24 cellular contexts compared by ENCODE assay signal in genomic region chr1:8216005-8216404, GRCh38.
A peak's percentile ranks its signal among the peaks of the same experiment; 100 is the strongest.
DNase-seq lines count a peak whose midpoint lies in the region; ATAC-seq and TF ChIP-seq lines count a peak whose summit lies in the region.
"Had no signal": no experiment of that assay in that cellular context is flagged by ENCODE, and none has a peak within 500 bp of the region (broad histone marks: within the 10 kb centered on the region; RNA-seq: fewer than 3 reads in every experiment).

No MANE protein-coding gene starts in this region.

- H3K9me3 ChIP-seq in CD4-positive, alpha-beta T cell (ENCODE audit: control insufficient read depth, low read length): no peaks in the 10 kb centered on the region
- H3K9me3 ChIP-seq in HCT116 (ENCODE audit: control insufficient read depth in 1 of 2, insufficient read depth in 1 of 2, low read depth in 1 of 2, low read length in 2 of 2): no peaks in the 10 kb centered on the region
- H3K9me3 ChIP-seq in esophagus muscularis mucosa: no peaks in the 10 kb centered on the region
- H3K9me3 ChIP-seq: MG63, transverse colon had no signal

- POLR2A ChIA-PET in CD4-positive, alpha-beta T cell (lab: Charles Lee): no interaction called here
- POLR2A ChIA-PET in HCT116 (lab: Charles Lee): no interaction called here

- TF ChIP-seq POLR2A in HCT116 (IDR thresholded peaks at IDR 0.05; ENCODE audit: borderline replicate concordance, extremely low read depth, insufficient read depth, insufficient read length) (no peak), esophagus muscularis mucosa (IDR thresholded peaks at IDR 0.05; ENCODE audit: low read depth) (no peak)

- no peak for DNase-seq in CD4-positive, alpha-beta T cell
- DNase-seq in HCT116 (ENCODE audit: low read depth, low spot score) (no peak), esophagus muscularis mucosa (ENCODE audit: extremely low spot score) (no peak), neural crest cell (ENCODE audit: low read depth, low spot score) (no peak), GF-D8 (lab: John Stamatoyannopoulos, UW) (no peak), NCI-H774 (lab: John Stamatoyannopoulos, UW) (no peak), DMS153 treated with DMSO at 0.1 percent for 48 hours (lab: John Stamatoyannopoulos, UW; ENCODE audit: unreplicated experiment) (no peak)
- DNase-seq: activated CD4-positive, alpha-beta T cell treated with anti-CD3 and anti-CD28 coated beads for 48 hours; activated effector memory CD4-positive, alpha-beta T cell treated with Interleukin-2 at 50 U/mL for 16 hours; amniotic stem cell; dorsolateral prefrontal cortex; foreskin keratinocyte; hippocampal formation; islet precursor cell; MG63; naive B cell; NCI-H1436 treated with DMSO at 0.1 percent for 48 hours; NCI-H526 treated with DMSO at 0.1 percent for 48 hours; stimulated activated CD4-positive, alpha-beta T cell treated with anti-CD3 and anti-CD28 coated beads, Interleukin-2, amount 100 ng/mL, for 24 hours; stimulated activated naive CD8-positive, alpha-beta T cell treated with anti-CD3 and anti-CD28 coated beads, Interleukin-15, Interleukin-2, amounts not matched to agents 100 U/mL and 50 U/mL, for 24 hours; transverse colon had no signal

- no peak for TF ChIP-seq EP300 in esophagus muscularis mucosa (IDR thresholded peaks at IDR 0.05)

- whole genome bisulfite sequencing in esophagus muscularis mucosa: 31% methylated on average over 1 of the region's 1 CpG

- BruUV-seq in HCT116 (replicated peaks; lab: Mats Ljungman, UMichigan): no TSS peak

- H3K4me3 Mint-ChIP-seq in CD4-positive, alpha-beta T cell: peak overlapping the region; percentile 67
- H3K4me3 Mint-ChIP-seq in neural crest cell: peak overlapping the region; percentile 41

- H3K4me3 ChIP-seq in HCT116 (replicated peaks in 1 of 2; ENCODE audit: low read depth in 1 of 2, low read length in 2 of 2) (no peak overlapping the region), esophagus muscularis mucosa (no peak overlapping the region)
- H3K4me3 ChIP-seq: cardiac muscle cell, MG63 had no signal

- no peak overlapping the region for H3K27ac Mint-ChIP-seq in CD4-positive, alpha-beta T cell
- H3K27ac Mint-ChIP-seq in neural crest cell (ENCODE audit: unreplicated experiment): no peak overlapping the region
- H3K27ac Mint-ChIP-seq: naive B cell had no signal

- H3K9ac ChIP-seq in HCT116 (ENCODE audit: low read length): no peak overlapping the region

- CTCF ChIA-PET in CD4-positive, alpha-beta T cell (lab: Charles Lee): no interaction called here
- CTCF ChIA-PET in HCT116 (lab: Charles Lee): no interaction called here

- no peaks in the 10 kb centered on the region for H3K36me3 Mint-ChIP-seq in CD4-positive, alpha-beta T cell (ENCODE audit: low read depth)
- no peaks in the 10 kb centered on the region for H3K36me3 Mint-ChIP-seq in neural crest cell (ENCODE audit: low read depth)
- H3K36me3 Mint-ChIP-seq: naive B cell had no signal

- H3K4me1 Mint-ChIP-seq in CD4-positive, alpha-beta T cell (ENCODE audit: low read depth): peaks cover 11% of the 10 kb centered on the region
- peaks cover 44% of the 10 kb centered on the region for H3K4me1 Mint-ChIP-seq in neural crest cell

- no peaks in the 10 kb centered on the region for H4K20me1 ChIP-seq in HCT116 (ENCODE audit: insufficient read depth)

- peak overlapping the region; percentile 16 for H2AFZ ChIP-seq in HCT116 (ENCODE audit: low read depth, low read length, poor library complexity, severe bottlenecking)

- no peaks in the 10 kb centered on the region for H3K9me2 ChIP-seq in HCT116 (ENCODE audit: insufficient read depth)

- no peak overlapping the region for H3K4me2 ChIP-seq in HCT116 (ENCODE audit: low read length)

- RAD21 ChIA-PET in HCT116 (lab: Charles Lee; ENCODE audit: low non-redundant PET in 1 of 2, low total read pairs in 2 of 2, uncharacterized antibody in 2 of 2, unreplicated experiment in 2 of 2): no interaction called here

- peaks cover 37% of the 10 kb centered on the region for H3K27me3 ChIP-seq in CD4-positive, alpha-beta T cell (ENCODE audit: control insufficient read depth, insufficient read depth, low read length)
- H3K27me3 ChIP-seq in HCT116 (ENCODE audit: insufficient read depth, low read length) (no peaks in the 10 kb centered on the region), esophagus muscularis mucosa (no peaks in the 10 kb centered on the region)
- H3K27me3 ChIP-seq: cardiac muscle cell, foreskin keratinocyte, MG63, transverse colon had no signal

- H3K36me3 ChIP-seq in HCT116 (ENCODE audit: control insufficient read depth in 1 of 2, insufficient read depth in 2 of 2, low read length in 2 of 2): no peaks in the 10 kb centered on the region
- no peaks in the 10 kb centered on the region for H3K36me3 ChIP-seq in esophagus muscularis mucosa
- H3K36me3 ChIP-seq: cardiac muscle cell, MG63, transverse colon had no signal

- no peak for TF ChIP-seq RAD21 in HCT116 (IDR thresholded peaks at IDR 0.05; ENCODE audit: low read depth)

- H3K4me1 ChIP-seq in HCT116 (ENCODE audit: control insufficient read depth in 1 of 2, insufficient read depth in 2 of 2, low read length in 2 of 2) (peaks cover 46 to 71% of the 10 kb centered on the region in 2 experiments), esophagus muscularis mucosa (peaks cover 12 to 56% (median 46%) of the 10 kb centered on the region in 4 donors)

- H3K27ac ChIP-seq in CD4-positive, alpha-beta T cell (ENCODE audit: low read depth, low read length): no peak overlapping the region
- H3K27ac ChIP-seq in HCT116 (ENCODE audit: low read depth, low read length) (peak overlapping the region; percentile 34; the same call in 1 of the 2 replicates), esophagus muscularis mucosa (replicated peaks in 1 of 4) (peak overlapping the region; percentile 81 to 83 (median 83))
- H3K27ac ChIP-seq: cardiac muscle cell, foreskin keratinocyte had no signal

- no peaks in the 10 kb centered on the region for H3K9me3 Mint-ChIP-seq in CD4-positive, alpha-beta T cell
- no peaks in the 10 kb centered on the region for H3K9me3 Mint-ChIP-seq in neural crest cell

- ATAC-seq in CD4-positive, alpha-beta T cell (ENCODE audit: poor library complexity): no peak
- ATAC-seq in HCT116: no peak
- no peak for ATAC-seq in GM18867 (IDR thresholded peaks at IDR 0.05; ENCODE audit: unreplicated experiment)
- ATAC-seq: foreskin keratinocyte; Right ventricle myocardium inferior; stimulated activated naive CD8-positive, alpha-beta T cell treated with anti-CD3 and anti-CD28 coated beads, Interleukin-15, Interleukin-2, amounts not matched to agents 100 U/mL and 50 U/mL, for 24 hours had no signal

- intact Hi-C loops in CD4-positive, alpha-beta T cell (cut with DNase I, micrococcal nuclease): loop anchor here in 1 of 2 experiments (5.0 kb wide), 1 partner anchor 184 kb away; no protein-coding TSS in a partner anchor
- intact Hi-C loops in HCT116 (cut with micrococcal nuclease) (no loop called here), esophagus muscularis mucosa (cut with DNase I) (no loop called here)

- no peak for TF ChIP-seq CTCF in CD4-positive, alpha-beta T cell (IDR thresholded peaks at IDR 0.05)
- TF ChIP-seq CTCF in HCT116 (IDR thresholded peaks at IDR 0.05 in 2 of 3, conservative IDR thresholded peaks at IDR 0.05 in 1 of 3; ENCODE audit: borderline replicate concordance in 1 of 3, insufficient read depth in 1 of 3, low read depth in 2 of 3, low read length in 2 of 3) (no peak), esophagus muscularis mucosa (IDR thresholded peaks at IDR 0.05) (no peak), neural crest cell (conservative IDR thresholded peaks at IDR 0.05) (no peak)

- H3K27me3 Mint-ChIP-seq in CD4-positive, alpha-beta T cell: peaks cover 77% of the 10 kb centered on the region
- H3K27me3 Mint-ChIP-seq in neural crest cell (ENCODE audit: low read depth): peaks cover 3% of the 10 kb centered on the region

- H3K79me2 ChIP-seq in HCT116 (ENCODE audit: insufficient read depth, low read length): no peaks in the 10 kb centered on the region

TF ChIP-seq in HCT116, 20 proteins besides CTCF, POLR2A, EP300 and RAD21 (continues in another document):
- no peak for TF ChIP-seq CBX3 (IDR thresholded peaks at IDR 0.05; ENCODE audit: low read depth)
- TF ChIP-seq ELF1 (IDR thresholded peaks at IDR 0.05; ENCODE audit: borderline replicate concordance, low read depth): no peak
- TF ChIP-seq YY1 (IDR thresholded peaks at IDR 0.05; ENCODE audit: extremely low read depth, insufficient replicate concordance, low read depth, low read length): no peak
- TF ChIP-seq EZH2phosphoT487 (IDR thresholded peaks at IDR 0.05; ENCODE audit: borderline replicate concordance): no peak
- no peak for TF ChIP-seq CEBPB (IDR thresholded peaks at IDR 0.05; ENCODE audit: low read depth)
- no peak for TF ChIP-seq SIN3A (IDR thresholded peaks at IDR 0.05; ENCODE audit: low read depth)
- no peak for TF ChIP-seq REST (IDR thresholded peaks at IDR 0.05; ENCODE audit: low read depth)
- TF ChIP-seq, protein P1, sequence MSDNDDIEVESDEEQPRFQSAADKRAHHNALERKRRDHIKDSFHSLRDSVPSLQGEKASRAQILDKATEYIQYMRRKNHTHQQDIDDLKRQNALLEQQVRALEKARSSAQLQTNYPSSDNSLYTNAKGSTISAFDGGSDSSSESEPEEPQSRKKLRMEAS (IDR thresholded peaks at IDR 0.05): no peak
- TF ChIP-seq SP1 (IDR thresholded peaks at IDR 0.05; ENCODE audit: low read depth): no peak
- TF ChIP-seq EZH2 (IDR thresholded peaks at IDR 0.05): no peak
- TF ChIP-seq SRF (IDR thresholded peaks at IDR 0.05; ENCODE audit: low read depth): no peak
